In genomic region chr3:42804831-42805821, GRCh38 we compare ENCODE assay signal across 1 cellular context.
TF ChIP-seq lines count a peak whose summit lies in the region.

No MANE protein-coding gene starts in this region.

TF ChIP-seq in HepG2, 621 proteins besides CTCF, POLR2A, EP300 and RAD21 (continues in another document):
- TF ChIP-seq ZNF574 (CRISPR knock-in tag; IDR thresholded peaks at IDR 0.05), result 0 out of 2 replicates have a peak, but pooled peaks have one; percentile 21
- TF ChIP-seq MATR3 (CRISPR knock-in tag; IDR thresholded peaks at IDR 0.05), result no peak
- no peak for TF ChIP-seq RBAK (CRISPR knock-in tag; IDR thresholded peaks at IDR 0.05)
- TF ChIP-seq NFIC (IDR thresholded peaks at IDR 0.05; ENCODE audit: low read length), result no peak; the same call in 1 of the 2 replicates
- TF ChIP-seq ZBTB37 (CRISPR knock-in tag; IDR thresholded peaks at IDR 0.05), result no peak
- TF ChIP-seq SOX6 (IDR thresholded peaks at IDR 0.05), result no peak
- TF ChIP-seq SOX6 (CRISPR knock-in tag; IDR thresholded peaks at IDR 0.05), result peak; percentile 71; the same call in 1 of the 2 replicates
- no peak for TF ChIP-seq ZNF343 (CRISPR knock-in tag; IDR thresholded peaks at IDR 0.05)
- TF ChIP-seq ZBTB26 (CRISPR knock-in tag; IDR thresholded peaks at IDR 0.05; ENCODE audit: borderline replicate concordance), result no peak
- no peak for TF ChIP-seq ZNF414 (CRISPR knock-in tag; IDR thresholded peaks at IDR 0.05)
- 0 out of 2 replicates have a peak, but pooled peaks have one; percentile 42 for TF ChIP-seq THAP7 (CRISPR knock-in tag; IDR thresholded peaks at IDR 0.05)
- no peak for TF ChIP-seq TSC22D2 (CRISPR knock-in tag; IDR thresholded peaks at IDR 0.05; ENCODE audit: borderline replicate concordance)
- TF ChIP-seq FUBP1 (CRISPR knock-in tag; IDR thresholded peaks at IDR 0.05; ENCODE audit: borderline replicate concordance), result no peak
- no peak for TF ChIP-seq AHR (CRISPR knock-in tag; IDR thresholded peaks at IDR 0.05)
- TF ChIP-seq DRAP1 (CRISPR knock-in tag; IDR thresholded peaks at IDR 0.05), result peak; percentile 45; the same call in 1 of the 2 replicates
- TF ChIP-seq ZNF317 (CRISPR knock-in tag; IDR thresholded peaks at IDR 0.05), result no peak
- peak; percentile 28 for TF ChIP-seq YY1 (IDR thresholded peaks at IDR 0.05; ENCODE audit: insufficient read depth, insufficient replicate concordance, low read depth, low read length)
- TF ChIP-seq HNF4A (CRISPR knock-in tag; IDR thresholded peaks at IDR 0.05), result peak; percentile 49
- TF ChIP-seq ZFP1 (CRISPR knock-in tag; IDR thresholded peaks at IDR 0.05), result no peak
- no peak for TF ChIP-seq MTERF4 (CRISPR knock-in tag; IDR thresholded peaks at IDR 0.05)
- peak; percentile 45 for TF ChIP-seq POLR2AphosphoS5 (IDR thresholded peaks at IDR 0.05; ENCODE audit: low read depth, low read length)
- no peak for TF ChIP-seq ZNF850 (CRISPR knock-in tag; conservative IDR thresholded peaks at IDR 0.05)
- TF ChIP-seq ZNF567 (CRISPR knock-in tag; IDR thresholded peaks at IDR 0.05; ENCODE audit: borderline replicate concordance), result 0 out of 2 replicates have a peak, but pooled peaks have one; percentile 33
- TF ChIP-seq ZSCAN9 (CRISPR knock-in tag; IDR thresholded peaks at IDR 0.05; ENCODE audit: borderline replicate concordance), result no peak
- TF ChIP-seq ISL2 (CRISPR knock-in tag; IDR thresholded peaks at IDR 0.05), result peak; percentile 87
- no peak for TF ChIP-seq ZNF3 (CRISPR knock-in tag; IDR thresholded peaks at IDR 0.05)
- peak; percentile 61; the same call in 1 of the 2 replicates for TF ChIP-seq NCOA2 (CRISPR knock-in tag; IDR thresholded peaks at IDR 0.05)
- TF ChIP-seq PRDM10 (CRISPR knock-in tag; IDR thresholded peaks at IDR 0.05; ENCODE audit: low read depth), result no peak
- no peak for TF ChIP-seq ZNF296 (CRISPR knock-in tag; conservative IDR thresholded peaks at IDR 0.05)
- no peak for TF ChIP-seq MZF1 (CRISPR knock-in tag; IDR thresholded peaks at IDR 0.05; ENCODE audit: borderline replicate concordance)
- TF ChIP-seq HOXA5 (CRISPR knock-in tag; IDR thresholded peaks at IDR 0.05), result 0 out of 2 replicates have a peak, but pooled peaks have one; percentile 48
- TF ChIP-seq HCFC1 (IDR thresholded peaks at IDR 0.05; ENCODE audit: low read depth, low read length), result no peak
- no peak; the same call in 1 of the 2 replicates for TF ChIP-seq ELF1 (CRISPR knock-in tag; IDR thresholded peaks at IDR 0.05)
- peak; percentile 35; the same call in 1 of the 2 replicates for TF ChIP-seq ZMYM3 (CRISPR knock-in tag; IDR thresholded peaks at IDR 0.05)
- TF ChIP-seq PHB2 (IDR thresholded peaks at IDR 0.05; ENCODE audit: partially characterized antibody), result no peak
- no peak for TF ChIP-seq CCDC6 (CRISPR knock-in tag; IDR thresholded peaks at IDR 0.05)
- TF ChIP-seq ARID3A (IDR thresholded peaks at IDR 0.05; ENCODE audit: low read depth, low read length), result no peak
- no peak for TF ChIP-seq E2F5 (CRISPR knock-in tag; conservative IDR thresholded peaks at IDR 0.05)
- TF ChIP-seq ZNF674 (CRISPR knock-in tag; IDR thresholded peaks at IDR 0.05; ENCODE audit: low read depth), result no peak
- TF ChIP-seq ZMYM4 (CRISPR knock-in tag; IDR thresholded peaks at IDR 0.05), result peak; percentile 69
- TF ChIP-seq ETV5 (CRISPR knock-in tag; IDR thresholded peaks at IDR 0.05; ENCODE audit: borderline replicate concordance), result peak; percentile 94
- 0 out of 2 replicates have a peak, but pooled peaks have one; percentile 13 for TF ChIP-seq TEF (CRISPR knock-in tag; IDR thresholded peaks at IDR 0.05)
- TF ChIP-seq MLX (CRISPR knock-in tag; IDR thresholded peaks at IDR 0.05), result 0 out of 2 replicates have a peak, but pooled peaks have one; percentile 30
